ENCODE assay signal across 1 cellular context in genomic region chr1:15152318-15153183, GRCh38.
TF ChIP-seq lines count a peak whose summit lies in the region.

No MANE protein-coding gene starts in this region.

TF ChIP-seq in K562, 482 proteins besides CTCF, POLR2A, EP300 and RAD21 (continued from another document and continues in another):
- TF ChIP-seq ZBTB40 (IDR thresholded peaks at IDR 0.05) (no peak), ZBTB40 (CRISPR knock-in tag; IDR thresholded peaks at IDR 0.05) (no peak), ZBTB17 (CRISPR knock-in tag; IDR thresholded peaks at IDR 0.05) (no peak), SP2 (IDR thresholded peaks at IDR 0.05; ENCODE audit: extremely low read depth, low read depth, low read length, poor library complexity, severe bottlenecking) (no peak), NKRF (IDR thresholded peaks at IDR 0.05; ENCODE audit: borderline replicate concordance) (no peak), TCF7L2 (IDR thresholded peaks at IDR 0.05; ENCODE audit: low read depth, low read length) (0 out of 2 replicates have a peak, but pooled peaks have one; percentile 34), YY1 (IDR thresholded peaks at IDR 0.05; ENCODE audit: borderline replicate concordance in 1 of 3, control insufficient read depth in 1 of 3, extremely low read depth in 1 of 3, insufficient read depth in 3 of 3, insufficient read length in 1 of 3, insufficient replicate concordance in 2 of 3, low read depth in 1 of 3, low read length in 2 of 3) (no peak), FOXK2 (conservative IDR thresholded peaks at IDR 0.05 in 1 of 2, IDR thresholded peaks at IDR 0.05 in 1 of 2; ENCODE audit: low read depth in 2 of 2) (no peak), ETV1 (tag; conservative IDR thresholded peaks at IDR 0.05; ENCODE audit: low read depth) (no peak), CBFA2T3 (IDR thresholded peaks at IDR 0.05) (no peak), GTF2A2 (tag; IDR thresholded peaks at IDR 0.05) (no peak), CREM (IDR thresholded peaks at IDR 0.05; ENCODE audit: low read depth) (peak; percentile 75), BRF1 (IDR thresholded peaks at IDR 0.05; ENCODE audit: borderline replicate concordance, extremely low read depth, insufficient read length) (no peak), ATF1 (CRISPR knock-in tag; IDR thresholded peaks at IDR 0.05) (no peak), ATF1 (tag; IDR thresholded peaks at IDR 0.05) (peak; percentile 89), PRMT5 (CRISPR knock-in tag; IDR thresholded peaks at IDR 0.05) (no peak), NR4A1 (CRISPR knock-in tag; IDR thresholded peaks at IDR 0.05) (no peak), NR4A1 (tag; IDR thresholded peaks at IDR 0.05) (no peak), PURB (CRISPR knock-in tag; IDR thresholded peaks at IDR 0.05; ENCODE audit: low read depth) (no peak), E2F8 (IDR thresholded peaks at IDR 0.05; ENCODE audit: low read depth, partially characterized antibody) (no peak), FOXA1 (IDR thresholded peaks at IDR 0.05; ENCODE audit: borderline replicate concordance) (no peak), HNRNPLL (IDR thresholded peaks at IDR 0.05; ENCODE audit: low read depth, low read length, poor library complexity, severe bottlenecking) (no peak), SMARCB1 (IDR thresholded peaks at IDR 0.05; ENCODE audit: insufficient read length, low read depth) (no peak), C11orf30 (IDR thresholded peaks at IDR 0.05; ENCODE audit: low read depth) (no peak), U2AF1 (optimal IDR thresholded peaks at IDR 0.05; ENCODE audit: low read depth, low read length) (no peak), ZNF696 (CRISPR knock-in tag; conservative IDR thresholded peaks at IDR 0.05) (no peak), ASH1L (IDR thresholded peaks at IDR 0.05; ENCODE audit: borderline replicate concordance, low read depth, partially characterized antibody) (no peak), ZNF253 (CRISPR knock-in tag; conservative IDR thresholded peaks at IDR 0.05) (no peak), ILK (tag; IDR thresholded peaks at IDR 0.05; ENCODE audit: borderline replicate concordance, low read depth) (no peak), ZNF584 (CRISPR knock-in tag; IDR thresholded peaks at IDR 0.05; ENCODE audit: low read depth) (no peak), CBX5 (IDR thresholded peaks at IDR 0.05; ENCODE audit: borderline replicate concordance, low read depth) (no peak), CBX2 (IDR thresholded peaks at IDR 0.05; ENCODE audit: insufficient read depth, low read length, poor library complexity, severe bottlenecking) (no peak)
- TF ChIP-seq, protein P1, sequence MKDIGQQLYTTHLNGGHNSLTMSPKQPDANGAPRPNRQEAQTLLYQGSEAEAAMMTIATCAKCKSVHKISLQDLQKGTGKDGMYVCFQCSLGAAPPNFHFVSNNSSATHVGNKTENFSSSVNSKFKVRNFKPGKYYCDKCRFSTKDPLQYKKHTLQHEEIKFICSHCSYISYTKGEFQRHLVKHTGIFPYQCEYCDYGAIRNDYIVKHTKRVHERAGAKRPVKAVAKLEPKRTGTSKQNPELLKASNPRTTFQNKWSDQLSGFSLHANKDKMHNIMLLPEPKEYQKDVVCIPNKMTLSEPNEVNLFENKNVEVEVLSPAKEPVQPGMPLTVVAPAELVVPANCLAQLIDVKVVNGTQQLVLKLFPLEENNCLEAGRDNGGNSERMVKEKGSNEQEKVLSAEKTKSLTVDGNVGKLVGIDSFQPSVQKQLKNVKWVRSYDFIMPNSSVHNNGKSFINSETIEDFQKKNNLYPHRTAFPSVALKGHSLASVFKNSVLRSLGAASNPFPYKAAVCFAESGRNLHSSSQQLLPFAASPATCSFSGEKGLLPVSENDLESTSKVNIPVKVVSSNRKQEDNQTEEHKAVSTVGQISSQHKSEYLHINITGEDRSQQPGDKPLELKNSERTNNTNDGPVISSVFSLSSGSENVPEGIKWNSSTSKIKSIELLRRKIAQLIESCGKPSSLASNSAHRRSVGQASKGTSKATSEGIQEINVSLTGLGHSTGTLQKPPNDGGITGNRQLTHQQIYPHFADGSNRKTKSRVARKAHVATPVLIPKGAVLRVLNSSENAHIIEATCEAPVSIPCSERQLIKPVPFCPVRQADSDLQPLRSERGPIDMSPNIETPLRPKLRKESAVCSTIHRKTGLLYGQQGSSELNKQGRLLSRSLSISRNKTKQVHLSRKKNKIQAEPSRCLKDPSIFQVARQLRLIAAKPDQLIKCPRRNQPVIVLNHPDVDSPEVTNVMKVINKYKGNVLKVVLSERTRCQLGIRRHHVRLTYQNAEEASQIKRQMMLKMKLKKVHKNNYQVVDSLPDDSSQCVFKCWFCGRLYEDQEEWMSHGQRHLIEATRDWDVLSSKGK (CRISPR knock-in tag; IDR thresholded peaks at IDR 0.05): no peak
- TF ChIP-seq, protein P2, sequence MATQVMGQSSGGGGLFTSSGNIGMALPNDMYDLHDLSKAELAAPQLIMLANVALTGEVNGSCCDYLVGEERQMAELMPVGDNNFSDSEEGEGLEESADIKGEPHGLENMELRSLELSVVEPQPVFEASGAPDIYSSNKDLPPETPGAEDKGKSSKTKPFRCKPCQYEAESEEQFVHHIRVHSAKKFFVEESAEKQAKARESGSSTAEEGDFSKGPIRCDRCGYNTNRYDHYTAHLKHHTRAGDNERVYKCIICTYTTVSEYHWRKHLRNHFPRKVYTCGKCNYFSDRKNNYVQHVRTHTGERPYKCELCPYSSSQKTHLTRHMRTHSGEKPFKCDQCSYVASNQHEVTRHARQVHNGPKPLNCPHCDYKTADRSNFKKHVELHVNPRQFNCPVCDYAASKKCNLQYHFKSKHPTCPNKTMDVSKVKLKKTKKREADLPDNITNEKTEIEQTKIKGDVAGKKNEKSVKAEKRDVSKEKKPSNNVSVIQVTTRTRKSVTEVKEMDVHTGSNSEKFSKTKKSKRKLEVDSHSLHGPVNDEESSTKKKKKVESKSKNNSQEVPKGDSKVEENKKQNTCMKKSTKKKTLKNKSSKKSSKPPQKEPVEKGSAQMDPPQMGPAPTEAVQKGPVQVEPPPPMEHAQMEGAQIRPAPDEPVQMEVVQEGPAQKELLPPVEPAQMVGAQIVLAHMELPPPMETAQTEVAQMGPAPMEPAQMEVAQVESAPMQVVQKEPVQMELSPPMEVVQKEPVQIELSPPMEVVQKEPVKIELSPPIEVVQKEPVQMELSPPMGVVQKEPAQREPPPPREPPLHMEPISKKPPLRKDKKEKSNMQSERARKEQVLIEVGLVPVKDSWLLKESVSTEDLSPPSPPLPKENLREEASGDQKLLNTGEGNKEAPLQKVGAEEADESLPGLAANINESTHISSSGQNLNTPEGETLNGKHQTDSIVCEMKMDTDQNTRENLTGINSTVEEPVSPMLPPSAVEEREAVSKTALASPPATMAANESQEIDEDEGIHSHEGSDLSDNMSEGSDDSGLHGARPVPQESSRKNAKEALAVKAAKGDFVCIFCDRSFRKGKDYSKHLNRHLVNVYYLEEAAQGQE (CRISPR knock-in tag; IDR thresholded peaks at IDR 0.05; ENCODE audit: low read depth): peak; percentile 63; the same call in 1 of the 2 replicates
- TF ChIP-seq, protein P3, sequence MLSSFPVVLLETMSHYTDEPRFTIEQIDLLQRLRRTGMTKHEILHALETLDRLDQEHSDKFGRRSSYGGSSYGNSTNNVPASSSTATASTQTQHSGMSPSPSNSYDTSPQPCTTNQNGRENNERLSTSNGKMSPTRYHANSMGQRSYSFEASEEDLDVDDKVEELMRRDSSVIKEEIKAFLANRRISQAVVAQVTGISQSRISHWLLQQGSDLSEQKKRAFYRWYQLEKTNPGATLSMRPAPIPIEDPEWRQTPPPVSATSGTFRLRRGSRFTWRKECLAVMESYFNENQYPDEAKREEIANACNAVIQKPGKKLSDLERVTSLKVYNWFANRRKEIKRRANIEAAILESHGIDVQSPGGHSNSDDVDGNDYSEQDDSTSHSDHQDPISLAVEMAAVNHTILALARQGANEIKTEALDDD (IDR thresholded peaks at IDR 0.05): no peak
- TF ChIP-seq, protein P4, sequence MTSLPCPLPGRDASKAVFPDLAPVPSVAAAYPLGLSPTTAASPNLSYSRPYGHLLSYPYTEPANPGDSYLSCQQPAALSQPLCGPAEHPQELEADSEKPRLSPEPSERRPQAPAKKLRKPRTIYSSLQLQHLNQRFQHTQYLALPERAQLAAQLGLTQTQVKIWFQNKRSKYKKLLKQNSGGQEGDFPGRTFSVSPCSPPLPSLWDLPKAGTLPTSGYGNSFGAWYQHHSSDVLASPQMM (CRISPR knock-in tag; IDR thresholded peaks at IDR 0.05): no peak
- TF ChIP-seq, protein P5, sequence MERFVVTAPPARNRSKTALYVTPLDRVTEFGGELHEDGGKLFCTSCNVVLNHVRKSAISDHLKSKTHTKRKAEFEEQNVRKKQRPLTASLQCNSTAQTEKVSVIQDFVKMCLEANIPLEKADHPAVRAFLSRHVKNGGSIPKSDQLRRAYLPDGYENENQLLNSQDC (CRISPR knock-in tag; IDR thresholded peaks at IDR 0.05): no peak
